In genomic region chr15:49169880-49170597, GRCh38 we compare ENCODE assay signal across 1 cellular context.
TF ChIP-seq lines count a peak whose summit lies in the region.

TSS of gene GALK2 (plus strand) at chr15:49170247. CDS start at chr15:49170323, 76 bp downstream.

TF ChIP-seq in K562, 482 proteins besides CTCF, POLR2A, EP300 and RAD21 (continued from another document and continues in another):
- TF ChIP-seq GTF3C2 (IDR thresholded peaks at IDR 0.05; ENCODE audit: borderline replicate concordance, extremely low read depth, insufficient read length) (no peak), ZBTB2 (IDR thresholded peaks at IDR 0.05) (no peak), AFF4 (CRISPR knock-in tag; IDR thresholded peaks at IDR 0.05) (peak; percentile 81; the same call in 1 of the 2 replicates), HMG20A (CRISPR knock-in tag; conservative IDR thresholded peaks at IDR 0.05) (no peak), KAT2B (IDR thresholded peaks at IDR 0.05; ENCODE audit: low read depth, low read length) (no peak), ZNF695 (CRISPR knock-in tag; IDR thresholded peaks at IDR 0.05) (no peak), ZNF511 (CRISPR knock-in tag; IDR thresholded peaks at IDR 0.05) (no peak), BDP1 (IDR thresholded peaks at IDR 0.05; ENCODE audit: insufficient read depth, insufficient read length) (no peak), ZNF140 (CRISPR knock-in tag; IDR thresholded peaks at IDR 0.05) (no peak), ELK1 (CRISPR knock-in tag; IDR thresholded peaks at IDR 0.05) (no peak), CEBPZ (IDR thresholded peaks at IDR 0.05; ENCODE audit: borderline replicate concordance, low read depth, low read length) (no peak), SMAD3 (CRISPR knock-in tag; conservative IDR thresholded peaks at IDR 0.05) (no peak), XRCC3 (IDR thresholded peaks at IDR 0.05) (no peak), ATF6 (CRISPR knock-in tag; IDR thresholded peaks at IDR 0.05) (peak; percentile 77), NR2F6 (CRISPR knock-in tag; IDR thresholded peaks at IDR 0.05) (no peak), MEF2A (IDR thresholded peaks at IDR 0.05; ENCODE audit: control insufficient read depth, low read depth, low read length) (no peak), ZNF589 (CRISPR knock-in tag; IDR thresholded peaks at IDR 0.05; ENCODE audit: low read depth) (0 out of 2 replicates have a peak, but pooled peaks have one; percentile 4), UBTF (IDR thresholded peaks at IDR 0.05; ENCODE audit: borderline replicate concordance in 1 of 2, low read depth in 2 of 2, low read length in 2 of 2) (peak; percentile 80 to 90; a peak in 2 of 4 replicates), ZSCAN29 (IDR thresholded peaks at IDR 0.05) (no peak), ARID3B (CRISPR knock-in tag; IDR thresholded peaks at IDR 0.05; ENCODE audit: borderline replicate concordance) (no peak), CAMTA2 (CRISPR knock-in tag; conservative IDR thresholded peaks at IDR 0.05) (no peak), E2F4 (CRISPR knock-in tag; IDR thresholded peaks at IDR 0.05; ENCODE audit: low read depth) (no peak), TCF7 (IDR thresholded peaks at IDR 0.05; ENCODE audit: borderline replicate concordance) (0 out of 2 replicates have a peak, but pooled peaks have one; percentile 29), FOXP4 (CRISPR knock-in tag; IDR thresholded peaks at IDR 0.05; ENCODE audit: borderline replicate concordance) (peak; percentile 65; the same call in 1 of the 2 replicates), FOXM1 (IDR thresholded peaks at IDR 0.05; ENCODE audit: low read depth) (0 out of 2 replicates have a peak, but pooled peaks have one; percentile 27), FOXM1 (CRISPR knock-in tag; IDR thresholded peaks at IDR 0.05; ENCODE audit: low read depth) (peak; percentile 32; the same call in 1 of the 2 replicates), SRSF7 (optimal IDR thresholded peaks at IDR 0.05; ENCODE audit: low read depth, low read length) (no peak), CREB1 (IDR thresholded peaks at IDR 0.05) (peak; percentile 99), CREB1 (CRISPR knock-in tag; IDR thresholded peaks at IDR 0.05) (peak; percentile 96), NFYB (IDR thresholded peaks at IDR 0.05; ENCODE audit: extremely low read depth, insufficient read length) (no peak), E2F3 (CRISPR knock-in tag; IDR thresholded peaks at IDR 0.05) (peak; percentile 45; the same call in 1 of the 2 replicates), ZKSCAN8 (CRISPR knock-in tag; IDR thresholded peaks at IDR 0.05) (no peak)
